ENCODE assay signal across 8 cellular contexts in the genomic region with DNA sequence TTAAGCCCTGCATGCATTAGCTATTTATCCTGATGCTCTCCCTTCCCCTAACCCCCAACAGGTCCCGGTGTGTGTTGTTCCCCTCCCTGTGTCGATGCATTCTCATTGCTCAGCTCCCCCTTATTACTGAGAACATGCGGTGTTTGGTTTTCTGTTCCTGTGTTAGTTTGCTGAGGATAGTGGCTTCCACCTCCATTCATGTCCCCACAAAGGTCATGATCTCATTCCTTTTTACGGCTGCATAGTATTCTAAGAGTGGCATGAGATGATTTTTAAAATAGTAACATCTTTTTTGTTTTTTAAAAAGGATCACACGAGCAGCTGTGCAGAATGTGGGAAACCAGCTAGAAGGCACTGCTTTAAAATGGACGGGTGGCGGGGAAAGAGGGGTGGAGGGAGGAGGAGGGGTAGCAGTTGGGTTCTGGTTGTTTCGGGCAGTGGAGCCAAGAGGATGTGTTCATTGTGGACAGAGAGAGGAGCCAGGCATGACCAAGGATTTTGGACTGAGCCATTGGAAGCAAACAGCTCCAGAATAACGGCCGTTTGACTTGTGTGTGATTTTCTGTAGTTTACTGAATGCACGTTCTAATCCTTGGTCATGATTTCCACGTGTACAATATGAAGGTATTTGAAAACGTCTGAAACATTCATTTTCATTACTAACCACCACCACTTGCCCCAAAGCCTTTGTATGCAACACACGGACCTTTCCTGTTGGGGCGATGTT. TPM values are rescaled to one million over a fixed set of nuclear protein-coding genes. Genes with fewer than 3 reads are reported as not detected.
A peak's percentile ranks its signal among the peaks of the same experiment; 100 is the strongest.
DNase-seq lines count a peak whose midpoint lies in the region; ATAC-seq, FAIRE-seq and TF ChIP-seq lines count a peak whose summit lies in the region.

No MANE protein-coding gene starts in this region.

- peaks cover 24 to 39% (median 29%) of the 10 kb centered on the region in 10 experiments for H3K4me1 ChIP-seq in BLaER1 treated with 17β-estradiol and CSF1 and Interleukin-3, amounts not matched to agents 10 nM and 100 nM
- peaks cover 10 to 13% of the 10 kb centered on the region in 2 donors for H3K4me1 ChIP-seq in naive thymus-derived CD4-positive, alpha-beta T cell (ENCODE audit: control insufficient read depth in 2 of 2, insufficient read depth in 2 of 2, low read length in 2 of 2)

- peaks cover 19 to 26% (median 25%) of the 10 kb centered on the region in 11 experiments for H4K20me1 ChIP-seq in BLaER1 treated with 17β-estradiol and CSF1 and Interleukin-3, amounts not matched to agents 10 nM and 100 nM

- DNase-seq in bronchial epithelial cell (ENCODE audit: low read depth) (no peak), hepatic stellate cell (ENCODE audit: low spot score) (no peak), NCI-H524 treated with DMSO at 0.1 percent for 48 hours (lab: John Stamatoyannopoulos, UW) (no peak)
- no peak for DNase-seq in naive thymus-derived CD4-positive, alpha-beta T cell
- no peak for DNase-seq in activated CD4-positive, CD25-positive, alpha-beta regulatory T cell treated with anti-CD3 and anti-CD28 coated beads, Interleukin-2, amount 50 U/mL, for 72 hours

- H3K4me3 ChIP-seq in BLaER1 treated with 17β-estradiol and CSF1 and Interleukin-3, amounts not matched to agents 10 nM and 100 nM: peak overlapping the region; percentile 69 to 90 (median 85)
- peak overlapping the region; percentile 79 for H3K4me3 ChIP-seq in bronchial epithelial cell (ENCODE audit: low read depth, low read length)
- H3K4me3 ChIP-seq in naive thymus-derived CD4-positive, alpha-beta T cell (ENCODE audit: low read length): peak overlapping the region; percentile 95

- peak overlapping the region; percentile 80 to 92 (median 89) for H3K4me3 Mint-ChIP-seq in naive thymus-derived CD4-positive, alpha-beta T cell

- H3K4me2 ChIP-seq in BLaER1 treated with 17β-estradiol and CSF1 and Interleukin-3, amounts not matched to agents 10 nM and 100 nM: peak overlapping the region; percentile 69 to 98 (median 92)

- H3K27ac Mint-ChIP-seq in naive thymus-derived CD4-positive, alpha-beta T cell: peak overlapping the region; percentile 61 to 94 (median 92)

- H3K36me3 Mint-ChIP-seq in naive thymus-derived CD4-positive, alpha-beta T cell: peaks cover 0 to 3% (median 0%) of the 10 kb centered on the region in 5 donors

- POLR2A ChIA-PET in naive thymus-derived CD4-positive, alpha-beta T cell (lab: Charles Lee): interaction anchor here (1.0 to 1.5 kb wide), 3 partner anchors 11 to 28 kb away, joined by 3 to 5 read pairs (median 4); no protein-coding TSS in a partner anchor

- H3K4me1 Mint-ChIP-seq in naive thymus-derived CD4-positive, alpha-beta T cell: peaks cover 14 to 33% (median 22%) of the 10 kb centered on the region in 7 donors

- ATAC-seq in HG03342 (IDR thresholded peaks at IDR 0.05; ENCODE audit: unreplicated experiment) (peak; percentile 21), HG02973 (IDR thresholded peaks at IDR 0.05; ENCODE audit: unreplicated experiment) (no peak)
- ATAC-seq in naive thymus-derived CD4-positive, alpha-beta T cell: no peak

- H3K9ac ChIP-seq in BLaER1 treated with 17β-estradiol and CSF1 and Interleukin-3, amounts not matched to agents 10 nM and 100 nM: peak overlapping the region; percentile 83 to 94 (median 92)

- H3K9me3 ChIP-seq in BLaER1 treated with 17β-estradiol and CSF1 and Interleukin-3, amounts not matched to agents 10 nM and 100 nM (replicated peaks in 1 of 11): no peaks in the 10 kb centered on the region
- H3K9me3 ChIP-seq in naive thymus-derived CD4-positive, alpha-beta T cell (ENCODE audit: control insufficient read depth in 2 of 3, low read length in 3 of 3): no peaks in the 10 kb centered on the region

- H3K27ac ChIP-seq in BLaER1 treated with 17β-estradiol and CSF1 and Interleukin-3, amounts not matched to agents 10 nM and 100 nM: peak overlapping the region; percentile 80 to 97 (median 92); a peak in 21 of 22 replicates
- peak overlapping the region; percentile 95 for H3K27ac ChIP-seq in naive thymus-derived CD4-positive, alpha-beta T cell (ENCODE audit: low read depth, low read length)

- peaks cover 0 to 1% (median 0%) of the 10 kb centered on the region in 11 donors for H3K9me3 Mint-ChIP-seq in naive thymus-derived CD4-positive, alpha-beta T cell

- intact Hi-C loops in naive thymus-derived CD4-positive, alpha-beta T cell (cut with micrococcal nuclease): loop anchor here (1.0 to 10.0 kb wide), 5 partner anchors 17 to 1217 kb away; partner anchors contain the start of genes FASTKD3 (in 1 of the 2) and MTRR (in 1 of the 2)

- H3K27me3 ChIP-seq in BLaER1 treated with 17β-estradiol and CSF1 and Interleukin-3, amounts not matched to agents 10 nM and 100 nM: no peaks in the 10 kb centered on the region
- H3K27me3 ChIP-seq in bronchial epithelial cell (ENCODE audit: control insufficient read depth, insufficient read depth, low read length): no peaks in the 10 kb centered on the region
- H3K27me3 ChIP-seq in naive thymus-derived CD4-positive, alpha-beta T cell (ENCODE audit: control insufficient read depth in 2 of 2, insufficient read depth in 2 of 2, low read length in 2 of 2): no peaks in the 10 kb centered on the region

- CTCF ChIA-PET in naive thymus-derived CD4-positive, alpha-beta T cell (lab: Charles Lee): no interaction called here

- H3K27me3 Mint-ChIP-seq in naive thymus-derived CD4-positive, alpha-beta T cell: peaks cover 0 to 4% (median 0%) of the 10 kb centered on the region in 5 donors

- no peak for TF ChIP-seq CTCF in bronchial epithelial cell (IDR thresholded peaks at IDR 0.05; ENCODE audit: insufficient read depth, low read length, severe bottlenecking)

- H3K36me3 ChIP-seq in BLaER1 treated with 17β-estradiol and CSF1 and Interleukin-3, amounts not matched to agents 10 nM and 100 nM: peaks cover 0 to 8% (median 6%) of the 10 kb centered on the region in 11 experiments; a peak in 10 of 22 replicates
- H3K36me3 ChIP-seq in bronchial epithelial cell (ENCODE audit: control insufficient read depth, insufficient read depth, low read length): no peaks in the 10 kb centered on the region
- H3K36me3 ChIP-seq in naive thymus-derived CD4-positive, alpha-beta T cell (ENCODE audit: control insufficient read depth in 2 of 3, insufficient read depth in 3 of 3, low read length in 3 of 3): no peaks in the 10 kb centered on the region

- no peak for FAIRE-seq in bronchial epithelial cell (lab: Jason Lieb, UNC)

RNA-seq across cellular contexts. Expression of gene TENT4A, which starts 1.7 kb away (rescaled TPM):
- total RNA-seq in bronchial epithelial cell: 6.8 and 7.9 TPM in 2 replicates
- total RNA-seq in naive thymus-derived CD4-positive, alpha-beta T cell: 10 to 100 TPM; 34.9 to 61.4 (median 52.2) TPM
- polyA plus RNA-seq in naive thymus-derived CD4-positive, alpha-beta T cell: 1 to 10 TPM; 1.6 to 2.2 TPM
